ENCODE assay signal across 24 cellular contexts in genomic region chr3:170520996-170521395, GRCh38.
DNase-seq lines count a peak whose midpoint lies in the region; ATAC-seq and TF ChIP-seq lines count a peak whose summit lies in the region.
"Had no signal": no experiment of that assay in that cellular context is flagged by ENCODE, and none has a peak within 500 bp of the region (broad histone marks: within the 10 kb centered on the region; RNA-seq: fewer than 3 reads in every experiment).

No MANE protein-coding gene starts in this region.

- no peaks in the 10 kb centered on the region for H3F3A ChIP-seq in GM23338 (replicated peaks; ENCODE audit: low read depth)

- no peak overlapping the region for H3K4me3 ChIP-seq in GM23338
- H3K4me3 ChIP-seq: lower lobe of right lung, neural progenitor cell, right lobe of liver, vagina had no signal

- 0 out of 2 replicates have a peak overlapping the region, but pooled peaks have one; percentile 16 for H2AFZ ChIP-seq in GM23338
- H2AFZ ChIP-seq: neural progenitor cell had no signal

- no peak overlapping the region for H3K27ac Mint-ChIP-seq in GM23338
- peak overlapping the region; percentile 2 for H3K27ac Mint-ChIP-seq in mesothelial cell of epicardium
- H3K27ac Mint-ChIP-seq: activated naive CD8-positive, alpha-beta T cell treated with anti-CD3 and anti-CD28 coated beads, Interleukin-2, amount 10 ng/mL, durations not matched to agents 7 days and 5 days; CD4-positive, alpha-beta T cell; effector memory CD8-positive, alpha-beta T cell; neural progenitor cell; stimulated activated naive CD8-positive, alpha-beta T cell treated with anti-CD3 and anti-CD28 coated beads, Interleukin-15, Interleukin-2, amounts not matched to agents 100 ng/mL and 50 ng/mL, for 24 hours had no signal

- no peaks in the 10 kb centered on the region for H3K27me3 ChIP-seq in GM23338 (ENCODE audit: insufficient read depth)
- H3K27me3 ChIP-seq: brain microvascular endothelial cell, neural progenitor cell, right lobe of liver, vagina had no signal

- H3K27ac ChIP-seq in GM23338 (ENCODE audit: low read depth) = no peak overlapping the region
- H3K27ac ChIP-seq: brain microvascular endothelial cell, lower lobe of right lung, neural progenitor cell, right lobe of liver, vagina had no signal

- peaks cover 11% of the 10 kb centered on the region; the same call in 1 of the 2 replicates for H3K9me2 ChIP-seq in GM23338 (ENCODE audit: insufficient read depth)

- TF ChIP-seq CTCF in GM23338 (conservative IDR thresholded peaks at IDR 0.05; ENCODE audit: low read depth in 2 of 2) = no peak
- TF ChIP-seq CTCF in mesothelial cell of epicardium (IDR thresholded peaks at IDR 0.05; ENCODE audit: unreplicated experiment) = no peak

- H3K4me1 Mint-ChIP-seq in GM23338 (no peaks in the 10 kb centered on the region; the same call in 2 of the 3 replicates), mesothelial cell of epicardium (peaks cover 21% of the 10 kb centered on the region)
- H3K4me1 Mint-ChIP-seq: activated naive CD8-positive, alpha-beta T cell treated with anti-CD3 and anti-CD28 coated beads, Interleukin-2, amount 10 ng/mL, durations not matched to agents 7 days and 5 days had no signal

- H3K36me3 Mint-ChIP-seq in GM23338 (ENCODE audit: low read depth) (no peaks in the 10 kb centered on the region), mesothelial cell of epicardium (no peaks in the 10 kb centered on the region)
- H3K36me3 Mint-ChIP-seq: activated naive CD8-positive, alpha-beta T cell treated with anti-CD3 and anti-CD28 coated beads, Interleukin-2, amount 10 ng/mL, durations not matched to agents 7 days and 5 days; neural progenitor cell had no signal

- H3K4me1 ChIP-seq in GM23338 (ENCODE audit: insufficient read depth) = no peaks in the 10 kb centered on the region
- H3K4me1 ChIP-seq: lower lobe of right lung, neural progenitor cell, right lobe of liver, vagina had no signal

- H4K20me1 ChIP-seq in GM23338 (replicated peaks; ENCODE audit: insufficient read depth) = no peaks in the 10 kb centered on the region

- H3K4me3 Mint-ChIP-seq in GM23338 (no peak overlapping the region), mesothelial cell of epicardium (no peak overlapping the region)
- H3K4me3 Mint-ChIP-seq: activated naive CD8-positive, alpha-beta T cell treated with anti-CD3 and anti-CD28 coated beads, Interleukin-2, amount 10 ng/mL, durations not matched to agents 7 days and 5 days; CD4-positive, alpha-beta T cell; effector memory CD8-positive, alpha-beta T cell; neural progenitor cell; stimulated activated naive CD8-positive, alpha-beta T cell treated with anti-CD3 and anti-CD28 coated beads, Interleukin-15, Interleukin-2, amounts not matched to agents 100 ng/mL and 50 ng/mL, for 24 hours had no signal

- no peak overlapping the region for H3K4me2 ChIP-seq in GM23338
- H3K4me2 ChIP-seq: neural progenitor cell had no signal

- H3K27me3 Mint-ChIP-seq in GM23338 (ENCODE audit: insufficient read depth, low read depth, poor library complexity) = no peaks in the 10 kb centered on the region
- H3K27me3 Mint-ChIP-seq in mesothelial cell of epicardium (ENCODE audit: low read depth) = no peaks in the 10 kb centered on the region

- DNase-seq in GM23338 (ENCODE audit: low spot score) (no peak), NCI-H69 (lab: John Stamatoyannopoulos, UW) (peak; percentile 72), dermis blood vessel endothelial cell (peak; percentile 71), mesothelial cell of epicardium (ENCODE audit: low spot score in 2 of 2, unreplicated experiment in 2 of 2) (no peak), OCI-M2 (lab: John Stamatoyannopoulos, UW; ENCODE audit: unreplicated experiment) (no peak), NCI-H510A treated with DMSO at 0.1 percent for 48 hours (lab: John Stamatoyannopoulos, UW) (no peak)
- DNase-seq: activated CD4-positive, alpha-beta T cell treated with anti-CD3 and anti-CD28 coated beads, Interleukin-2, amount 50 U/mL, for 48 hours; activated CD8-positive, alpha-beta memory T cell treated with anti-CD3 and anti-CD28 coated beads, Interleukin-2, amount 50 U/mL, for 48 hours; activated effector memory CD4-positive, alpha-beta T cell treated with Interleukin-2 at 50 U/mL for 16 hours; activated naive CD8-positive, alpha-beta T cell treated with anti-CD3 and anti-CD28 coated beads, Interleukin-2, amount 10 ng/mL, durations not matched to agents 7 days and 5 days; brain microvascular endothelial cell; CD4-positive, alpha-beta T cell; DMS153; effector memory CD8-positive, alpha-beta T cell; KG1; lower lobe of right lung; NCI-H2171; posterior cingulate gyrus; right lobe of liver; T-helper 9 cell had no signal

- ATAC-seq in GM23338 (no peak), HG03439 (IDR thresholded peaks at IDR 0.05; ENCODE audit: unreplicated experiment) (no peak)
- ATAC-seq: effector memory CD8-positive, alpha-beta T cell; lower lobe of right lung; right lobe of liver had no signal

- no peaks in the 10 kb centered on the region for H3K36me3 ChIP-seq in GM23338 (ENCODE audit: insufficient read depth)
- H3K36me3 ChIP-seq: brain microvascular endothelial cell, lower lobe of right lung, neural progenitor cell, right lobe of liver, vagina had no signal

- no peaks in the 10 kb centered on the region for H3K79me2 ChIP-seq in GM23338 (replicated peaks; ENCODE audit: insufficient read depth)

- H3K9me3 Mint-ChIP-seq in GM23338 (no peaks in the 10 kb centered on the region), mesothelial cell of epicardium (peaks cover 3% of the 10 kb centered on the region)
- H3K9me3 Mint-ChIP-seq: activated naive CD8-positive, alpha-beta T cell treated with anti-CD3 and anti-CD28 coated beads, Interleukin-2, amount 10 ng/mL, durations not matched to agents 7 days and 5 days; CD4-positive, alpha-beta T cell; effector memory CD8-positive, alpha-beta T cell; neural progenitor cell; stimulated activated naive CD8-positive, alpha-beta T cell treated with anti-CD3 and anti-CD28 coated beads, Interleukin-15, Interleukin-2, amounts not matched to agents 100 ng/mL and 50 ng/mL, for 24 hours had no signal

TF ChIP-seq in GM23338, 12 proteins besides CTCF, POLR2A, EP300 and RAD21 (continues in another document):
- TF ChIP-seq STAT1 (IDR thresholded peaks at IDR 0.05; ENCODE audit: unreplicated experiment) (no peak), ZNF331 (CRISPR knock-in tag; IDR thresholded peaks at IDR 0.05; ENCODE audit: low read depth) (no peak), ZNF462 (CRISPR knock-in tag; IDR thresholded peaks at IDR 0.05) (no peak), JUNB (IDR thresholded peaks at IDR 0.05; ENCODE audit: unreplicated experiment) (no peak), CREB1 (CRISPR knock-in tag; IDR thresholded peaks at IDR 0.05; ENCODE audit: low read depth) (no peak), NANOG (IDR thresholded peaks at IDR 0.05; ENCODE audit: borderline replicate concordance) (no peak)

Comparison
In these comparisons a context has a peak if more than half of its experiments do, and no peak if none do; other contexts are left out.
1. DNase-seq: peak in NCI-H69 (single experiment) and dermis blood vessel endothelial cell (single experiment); none in GM23338 (single experiment), mesothelial cell of epicardium (0 of 2), OCI-M2 (single experiment) and NCI-H510A treated with DMSO at 0.1 percent for 48 hours (single experiment).